10 cellular contexts compared by ENCODE assay signal in the genomic region with DNA sequence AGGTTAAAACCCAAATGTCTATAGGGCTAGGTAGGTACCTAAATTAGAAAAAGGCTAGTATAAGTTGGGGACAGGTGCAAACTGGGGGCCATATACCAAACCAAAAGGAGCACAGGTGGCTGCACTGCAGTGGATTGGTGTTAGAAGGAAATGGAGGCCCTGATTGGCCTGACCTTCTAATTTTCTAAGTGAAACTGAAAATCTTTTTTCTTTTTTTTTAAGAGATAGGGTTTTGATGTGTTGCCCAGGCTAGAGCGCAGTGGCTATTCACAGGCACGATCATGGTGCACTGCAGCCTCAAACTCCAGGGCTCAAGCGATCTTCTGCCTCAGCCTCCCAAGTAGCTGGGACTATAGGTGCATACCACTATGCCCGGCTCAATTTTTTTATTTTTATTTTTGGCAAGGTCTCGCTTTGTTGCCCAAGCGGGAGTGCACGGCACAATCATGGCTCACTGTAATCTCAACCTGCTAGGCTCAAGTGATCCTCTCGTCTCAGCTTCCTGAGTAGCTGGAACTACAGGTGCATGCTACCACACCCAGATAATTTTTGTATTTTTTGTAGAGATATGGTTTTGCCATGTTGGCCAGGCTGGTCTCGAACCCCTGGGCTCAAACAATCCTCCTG. TPM values are rescaled to one million over a fixed set of nuclear protein-coding genes. Genes with fewer than 3 reads are reported as not detected.
DNase-seq lines count a peak whose midpoint lies in the region; ATAC-seq and TF ChIP-seq lines count a peak whose summit lies in the region.
"Had no signal": no experiment of that assay in that cellular context is flagged by ENCODE, and none has a peak within 500 bp of the region (broad histone marks: within the 10 kb centered on the region; RNA-seq: fewer than 3 reads in every experiment).

No MANE protein-coding gene starts in this region.

- no peak overlapping the region for H3K9ac ChIP-seq in rectal smooth muscle tissue (ENCODE audit: low read length)

- no peaks in the 10 kb centered on the region for H3K36me3 Mint-ChIP-seq in activated naive CD8-positive, alpha-beta T cell treated with anti-CD3 and anti-CD28 coated beads, Interleukin-2, amount 50 U/mL, for 24 hours (ENCODE audit: low read depth)

- H3K27me3 ChIP-seq in rectal smooth muscle tissue (ENCODE audit: control insufficient read depth, insufficient read depth, low read length): no peaks in the 10 kb centered on the region
- H3K27me3 ChIP-seq in heart left ventricle: no peaks in the 10 kb centered on the region
- H3K27me3 ChIP-seq in ascending aorta: no peaks in the 10 kb centered on the region

- ATAC-seq in GM21529 (IDR thresholded peaks at IDR 0.05; ENCODE audit: unreplicated experiment) (peak; percentile 52), HG03342 (IDR thresholded peaks at IDR 0.05; ENCODE audit: unreplicated experiment) (peak; percentile 59), heart left ventricle (no peak)
- ATAC-seq in activated naive CD8-positive, alpha-beta T cell treated with anti-CD3 and anti-CD28 coated beads, Interleukin-2, amount 50 U/mL, for 24 hours: no peak

- DNase-seq in heart left ventricle: no peak
- DNase-seq in activated naive CD8-positive, alpha-beta T cell treated with anti-CD3 and anti-CD28 coated beads, Interleukin-2, amount 50 U/mL, for 24 hours: no peak
- DNase-seq in ascending aorta (ENCODE audit: low spot score in 2 of 2): no peak
- no peak for DNase-seq in activated CD8-positive, alpha-beta memory T cell treated with anti-CD3 and anti-CD28 coated beads, Interleukin-2, amount 50 U/mL, for 48 hours
- DNase-seq: activated gamma-delta T cell treated with Interleukin-2 at 50 U/mL for 16 hours, posterior cingulate gyrus had no signal

- intact Hi-C loops in heart left ventricle (cut with DNase I): loop anchor here in 2 of 10 donors (5.0 to 10.0 kb wide), 2 partner anchors 61 to 229 kb away; no protein-coding TSS in a partner anchor
- intact Hi-C loops in ascending aorta (cut with DNase I): no loop called here

- no peaks in the 10 kb centered on the region for H3K9me3 ChIP-seq in heart left ventricle
- H3K9me3 ChIP-seq in ascending aorta: no peaks in the 10 kb centered on the region

- 70 to 80% (median 75%) methylated on average over 9 of the region's 9 CpGs for WGBS in heart left ventricle, 4 donors

- peaks cover 17% of the 10 kb centered on the region for H3K4me1 Mint-ChIP-seq in activated naive CD8-positive, alpha-beta T cell treated with anti-CD3 and anti-CD28 coated beads, Interleukin-2, amount 50 U/mL, for 24 hours

- H3K27me3 Mint-ChIP-seq in activated naive CD8-positive, alpha-beta T cell treated with anti-CD3 and anti-CD28 coated beads, Interleukin-2, amount 50 U/mL, for 24 hours: no peaks in the 10 kb centered on the region

- H3K36me3 ChIP-seq in rectal smooth muscle tissue (ENCODE audit: control insufficient read depth, insufficient read depth, low read length) (no peaks in the 10 kb centered on the region), heart left ventricle (no peaks in the 10 kb centered on the region), ascending aorta (no peaks in the 10 kb centered on the region)

- TF ChIP-seq POLR2A in GM18526 (IDR thresholded peaks at IDR 0.05; ENCODE audit: extremely low read depth, insufficient read length) (peak; percentile 39), heart left ventricle (IDR thresholded peaks at IDR 0.05) (no peak)

- H3K4me3 ChIP-seq in rectal smooth muscle tissue (ENCODE audit: low read length): no peak overlapping the region
- H3K4me3 ChIP-seq in heart left ventricle: no peak overlapping the region
- no peak overlapping the region for H3K4me3 ChIP-seq in ascending aorta

- H3K4me3 Mint-ChIP-seq in activated naive CD8-positive, alpha-beta T cell treated with anti-CD3 and anti-CD28 coated beads, Interleukin-2, amount 50 U/mL, for 24 hours: no peak overlapping the region

- H3K27ac Mint-ChIP-seq in activated naive CD8-positive, alpha-beta T cell treated with anti-CD3 and anti-CD28 coated beads, Interleukin-2, amount 50 U/mL, for 24 hours: no peak overlapping the region

- peak overlapping the region; percentile 86 for H3K27ac ChIP-seq in rectal smooth muscle tissue (ENCODE audit: low read depth, low read length)
- peak overlapping the region in 2 of 12 donors; percentile 75 to 83 for H3K27ac ChIP-seq in heart left ventricle
- H3K27ac ChIP-seq in ascending aorta: no peak overlapping the region

- no peaks in the 10 kb centered on the region for H3K9me3 Mint-ChIP-seq in activated naive CD8-positive, alpha-beta T cell treated with anti-CD3 and anti-CD28 coated beads, Interleukin-2, amount 50 U/mL, for 24 hours

- peaks cover 17% of the 10 kb centered on the region for H3K4me1 ChIP-seq in rectal smooth muscle tissue (ENCODE audit: control insufficient read depth, insufficient read depth, low read length)
- H3K4me1 ChIP-seq in heart left ventricle: peaks cover 4 to 40% (median 25%) of the 10 kb centered on the region in 12 donors
- peaks cover 0 to 4% of the 10 kb centered on the region in 2 donors for H3K4me1 ChIP-seq in ascending aorta

- TF ChIP-seq CTCF in heart left ventricle (IDR thresholded peaks at IDR 0.05): no peak
- TF ChIP-seq CTCF in ascending aorta (IDR thresholded peaks at IDR 0.05): no peak

RNA-seq across cellular contexts. Expression of gene CCDC69, which starts 9.8 kb away (rescaled TPM):
- total RNA-seq in heart left ventricle (100 to 1,000 TPM in 7 of 9 donors, 10 to 100 TPM in 2; 82.5 to 207 (median 119) TPM), ascending aorta (101 TPM)
- polyA plus RNA-seq in heart left ventricle: 100 to 1,000 TPM in 1 of 2 donors, 10 to 100 TPM in 1; 92.9 to 245 TPM

RNA-seq across cellular contexts. Expression of gene GM2A, which starts 19.3 kb away (rescaled TPM):
- 10 to 100 TPM; 27.5 to 71.4 (median 40.1) TPM for total RNA-seq in heart left ventricle
- 10 to 100 TPM; 22.8 to 31.6 TPM for polyA plus RNA-seq in heart left ventricle
- total RNA-seq in ascending aorta: 15.0 TPM

Comparison
In these comparisons a context has a peak if more than half of its experiments do, and no peak if none do; other contexts are left out.
1. ATAC-seq: peak in GM21529 (single experiment) and HG03342 (single experiment); none in heart left ventricle (0 of 4) and activated naive CD8-positive, alpha-beta T cell treated with anti-CD3 and anti-CD28 coated beads, Interleukin-2, amount 50 U/mL, for 24 hours (single experiment).